Comparison of ENCODE assay signal across 16 cellular contexts in the genomic region with DNA sequence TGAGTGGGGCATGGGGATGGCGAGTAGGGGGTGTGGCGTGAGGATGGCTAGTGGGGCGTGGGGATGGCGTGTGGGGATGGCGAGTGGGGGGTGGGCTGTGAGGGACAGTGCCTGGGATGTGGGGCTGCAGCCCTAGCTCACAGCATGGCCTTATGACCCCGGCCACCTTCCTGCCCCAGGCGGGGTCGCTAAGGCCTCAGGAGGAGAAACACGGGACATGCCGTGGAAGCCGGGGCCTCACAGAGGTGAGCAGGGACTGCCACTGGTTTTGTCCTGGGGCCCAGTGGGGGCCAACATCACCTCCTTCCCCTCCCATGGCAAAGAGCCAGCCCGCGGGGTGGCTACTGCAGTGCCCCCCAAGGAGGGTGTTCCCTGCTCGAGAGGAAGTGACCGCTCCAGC. TPM values are rescaled to one million over a fixed set of nuclear protein-coding genes. Genes with fewer than 3 reads are reported as not detected.
"Had no signal": no experiment of that assay in that cellular context is flagged by ENCODE, and none has a peak within 500 bp of the region (broad histone marks: within the 10 kb centered on the region; RNA-seq: fewer than 3 reads in every experiment).

No MANE protein-coding gene starts in this region.

- H3K9me3 ChIP-seq: gastrocnemius medialis, ovary, sigmoid colon, spleen, tibial artery, vagina had no signal

- H3K4me3 ChIP-seq: dorsolateral prefrontal cortex, gastrocnemius medialis, ovary, sigmoid colon, spleen, tibial artery, vagina had no signal

- H3K27ac ChIP-seq: dorsolateral prefrontal cortex, gastrocnemius medialis, ovary, sigmoid colon, spleen, tibial artery, vagina had no signal

- H3K27me3 ChIP-seq: ovary, vagina had no signal

- H3K4me1 ChIP-seq: gastrocnemius medialis had no signal

- H3K36me3 ChIP-seq: gastrocnemius medialis, ovary, sigmoid colon, spleen, tibial artery, vagina had no signal

- H3K4me3 Mint-ChIP-seq: neural crest cell, T-helper 17 cell had no signal

- H3K4me1 Mint-ChIP-seq: T-helper 17 cell had no signal

- ATAC-seq: gastrocnemius medialis, T-helper 17 cell had no signal

- H3K9me3 Mint-ChIP-seq: neural crest cell had no signal

- FAIRE-seq: astrocyte, bronchial epithelial cell, islet of Langerhans had no signal

- H3K27ac Mint-ChIP-seq: T-helper 17 cell had no signal

- H3K27me3 Mint-ChIP-seq: T-helper 17 cell had no signal

- DNase-seq: activated CD4-positive, alpha-beta T cell treated with anti-CD3 and anti-CD28 coated beads for 4 hours; dorsolateral prefrontal cortex; erythroblast; gastrocnemius medialis; mammary epithelial cell; ovary; sigmoid colon; spleen; T-helper 17 cell; tibial artery had no signal

RNA-seq across cellular contexts. Expression of gene F7, which starts 1.1 kb away (rescaled TPM):
- total RNA-seq: astrocyte, bronchial epithelial cell, mammary epithelial cell, pulmonary artery endothelial cell, sigmoid colon, spleen, T-helper 17 cell, vagina had no signal
- polyA plus RNA-seq: mammary epithelial cell had no signal

RNA-seq across cellular contexts. Expression of gene F10, which starts 15.9 kb away (rescaled TPM):
- total RNA-seq: mammary epithelial cell, T-helper 17 cell had no signal
- polyA plus RNA-seq: mammary epithelial cell had no signal

RNA-seq across cellular contexts. Expression of gene PROZ, which starts 51.8 kb away (rescaled TPM):
- total RNA-seq: astrocyte, bronchial epithelial cell, gastrocnemius medialis, mammary epithelial cell, neural crest cell, ovary, pulmonary artery endothelial cell, sigmoid colon, spleen, T-helper 17 cell, vagina had no signal
- polyA plus RNA-seq: mammary epithelial cell, ovary had no signal
